In the genomic region with DNA sequence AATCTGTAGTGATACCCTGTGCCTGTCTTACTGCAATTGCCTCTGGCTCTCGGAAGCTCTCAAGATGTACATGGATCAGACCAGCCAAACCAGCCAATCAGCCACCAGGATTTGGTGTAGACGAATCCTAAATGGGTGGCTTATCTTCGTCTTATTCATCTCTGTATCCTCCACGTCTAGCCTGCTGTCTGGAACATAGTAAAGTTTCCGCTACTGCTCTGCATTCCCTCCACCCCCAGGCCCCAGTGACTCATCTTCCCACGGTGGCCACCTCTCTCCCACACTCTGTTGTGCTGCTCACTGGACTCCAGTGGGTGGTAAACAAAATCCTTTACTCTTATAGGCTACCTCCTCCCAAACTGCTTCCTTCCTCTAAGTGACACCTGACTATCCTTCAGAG, we compare ENCODE assay signal across 9 cellular contexts. TPM values are rescaled to one million over a fixed set of nuclear protein-coding genes. Genes with fewer than 3 reads are reported as not detected.
DNase-seq lines count a peak whose midpoint lies in the region; ATAC-seq and TF ChIP-seq lines count a peak whose summit lies in the region.
"Had no signal": no experiment of that assay in that cellular context is flagged by ENCODE, and none has a peak within 500 bp of the region (broad histone marks: within the 10 kb centered on the region; RNA-seq: fewer than 3 reads in every experiment).

No MANE protein-coding gene starts in this region.

- H3K4me1 ChIP-seq in smooth muscle cell (ENCODE audit: low read depth): peaks cover 8% of the 10 kb centered on the region

- no peaks in the 10 kb centered on the region for H4K20me1 ChIP-seq in smooth muscle cell (ENCODE audit: low read depth)

- no peak overlapping the region for H2AFZ ChIP-seq in smooth muscle cell (ENCODE audit: low read depth)

- peak; percentile 69 for ATAC-seq in GM19452 (IDR thresholded peaks at IDR 0.05; ENCODE audit: unreplicated experiment)
- ATAC-seq in effector memory CD8-positive, alpha-beta T cell (replicated peaks): peak; percentile 41
- ATAC-seq in HG02798 (IDR thresholded peaks at IDR 0.05; ENCODE audit: poor library complexity, unreplicated experiment): no peak

- H3K4me3 Mint-ChIP-seq in effector memory CD8-positive, alpha-beta T cell: peak overlapping the region in 1 of 2 donors; percentile 1

- no peak overlapping the region for H3K4me3 ChIP-seq in smooth muscle cell

- H3K27me3 Mint-ChIP-seq in effector memory CD8-positive, alpha-beta T cell: no peaks in the 10 kb centered on the region

- peak overlapping the region; percentile 99 for H3K27ac ChIP-seq in smooth muscle cell (ENCODE audit: low read depth)
- H3K27ac ChIP-seq: HL-60 had no signal

- H3F3A ChIP-seq in smooth muscle cell (ENCODE audit: low read depth): peaks cover 3% of the 10 kb centered on the region

- peak; percentile 75 for DNase-seq in activated CD4-positive, alpha-beta T cell treated with anti-CD3 and anti-CD28 coated beads, Interleukin-2, amount 50 U/mL, for 1 hour
- no peak for DNase-seq in effector memory CD8-positive, alpha-beta T cell
- DNase-seq in smooth muscle cell (lab: John Stamatoyannopoulos, UW; ENCODE audit: unreplicated experiment) (peak; percentile 17), D341Med (ENCODE audit: low spot score) (no peak), NCI-H1694 treated with DMSO at 0.1 percent for 48 hours (lab: John Stamatoyannopoulos, UW) (no peak), OCI-M1 (lab: John Stamatoyannopoulos, UW) (no peak)

- no peaks in the 10 kb centered on the region for H3K79me2 ChIP-seq in smooth muscle cell (ENCODE audit: low read depth)

- no peak for TF ChIP-seq CTCF in smooth muscle cell (IDR thresholded peaks at IDR 0.05; ENCODE audit: borderline replicate concordance, insufficient read depth, poor library complexity, severe bottlenecking)

- no peaks in the 10 kb centered on the region for H3K9me3 Mint-ChIP-seq in effector memory CD8-positive, alpha-beta T cell

- H3K9me3 ChIP-seq in smooth muscle cell (replicated peaks; ENCODE audit: low read depth): no peaks in the 10 kb centered on the region

- H3K4me2 ChIP-seq in smooth muscle cell: peak overlapping the region; percentile 79

- peak overlapping the region; percentile 2 for H3K9ac ChIP-seq in smooth muscle cell (ENCODE audit: low read depth)

- WGBS in smooth muscle cell (ENCODE audit: low lambda C conversion rate): 27% methylated on average over 6 of the region's 6 CpGs

- peak overlapping the region; percentile 15 to 58 for H3K27ac Mint-ChIP-seq in effector memory CD8-positive, alpha-beta T cell

- H3K36me3 Mint-ChIP-seq in effector memory CD8-positive, alpha-beta T cell (ENCODE audit: insufficient read depth): peaks cover 52% of the 10 kb centered on the region

- H3K27me3 ChIP-seq in smooth muscle cell (ENCODE audit: low read depth): no peaks in the 10 kb centered on the region

- H3K36me3 ChIP-seq in smooth muscle cell (ENCODE audit: low read depth): no peaks in the 10 kb centered on the region

- peaks cover 14 to 15% of the 10 kb centered on the region in 2 donors for H3K4me1 Mint-ChIP-seq in effector memory CD8-positive, alpha-beta T cell (ENCODE audit: low read depth in 2 of 2)

RNA-seq across cellular contexts. Expression of a gene that starts 37.8 kb away (rescaled TPM):
- 58.1 and 75.1 TPM in 2 replicates for total RNA-seq in smooth muscle cell
- 50.6 and 58.4 TPM in 2 replicates for polyA plus RNA-seq in smooth muscle cell

RNA-seq across cellular contexts. Expression of a gene that starts 48.9 kb away (rescaled TPM):
- total RNA-seq in smooth muscle cell: 5.6 and 8.0 TPM in 2 replicates
- 2.4 and 4.0 TPM in 2 replicates for polyA plus RNA-seq in smooth muscle cell

Comparison
In these comparisons a context has a peak if more than half of its experiments do, and no peak if none do; other contexts are left out.
1. DNase-seq: peak in activated CD4-positive, alpha-beta T cell treated with anti-CD3 and anti-CD28 coated beads, Interleukin-2, amount 50 U/mL, for 1 hour (single experiment) and smooth muscle cell (single experiment); none in effector memory CD8-positive, alpha-beta T cell (0 of 3), D341Med (single experiment), NCI-H1694 treated with DMSO at 0.1 percent for 48 hours (single experiment) and OCI-M1 (single experiment).